ENCODE assay signal across 23 cellular contexts in genomic region chr9:71368157-71368556, GRCh38.
DNase-seq lines count a peak whose midpoint lies in the region; ATAC-seq and TF ChIP-seq lines count a peak whose summit lies in the region.
"Had no signal": no experiment of that assay in that cellular context is flagged by ENCODE, and none has a peak within 500 bp of the region (broad histone marks: within the 10 kb centered on the region; RNA-seq: fewer than 3 reads in every experiment).

No MANE protein-coding gene starts in this region.

- intact Hi-C loops in right cardiac atrium (cut with DNase I), result no loop called here

- no peak overlapping the region for H3K4me2 ChIP-seq in SK-N-SH
- H3K4me2 ChIP-seq: A549, KMS-11, PC-9 had no signal

- no peaks in the 10 kb centered on the region for H3F3A ChIP-seq in SK-N-SH (replicated peaks; ENCODE audit: insufficient read depth)

- TF ChIP-seq CTCF in right atrium auricular region (IDR thresholded peaks at IDR 0.05) (no peak), endodermal cell (conservative IDR thresholded peaks at IDR 0.05) (no peak), SK-N-SH (IDR thresholded peaks at IDR 0.05) (no peak)

- no peaks in the 10 kb centered on the region for H3K9me3 ChIP-seq in right cardiac atrium (ENCODE audit: control insufficient read depth, low read length)
- H3K9me3 ChIP-seq in right atrium auricular region, result no peaks in the 10 kb centered on the region
- H3K9me3 ChIP-seq in endodermal cell (ENCODE audit: control insufficient read depth, low read length), result no peaks in the 10 kb centered on the region
- no peaks in the 10 kb centered on the region for H3K9me3 ChIP-seq in SK-N-SH
- H3K9me3 ChIP-seq: A549 had no signal

- H3K79me2 ChIP-seq in SK-N-SH (ENCODE audit: insufficient read depth), result no peaks in the 10 kb centered on the region

- no peak for TF ChIP-seq RAD21 in SK-N-SH (IDR thresholded peaks at IDR 0.05; ENCODE audit: low read length)

- H3K27ac ChIP-seq in right cardiac atrium (ENCODE audit: low read length) (no peak overlapping the region), right atrium auricular region (no peak overlapping the region), endodermal cell (ENCODE audit: low read depth, low read length) (peak overlapping the region; percentile 40), SK-N-SH (ENCODE audit: low read depth in 2 of 2, low read length in 1 of 2) (no peak overlapping the region)
- H3K27ac ChIP-seq: A549, KMS-11, PC-9 had no signal

- no peak for TF ChIP-seq EP300 in SK-N-SH (IDR thresholded peaks at IDR 0.05; ENCODE audit: borderline replicate concordance in 1 of 2, low read depth in 1 of 2, low read length in 1 of 2)

- DNase-seq in right cardiac atrium (peak in 2 of 3 donors; percentile 17 to 42), right atrium auricular region (ENCODE audit: low spot score) (no peak), endodermal cell (no peak), midbrain (lab: John Stamatoyannopoulos, UW) (peak; percentile 16), SK-N-SH (no peak), NCI-H1436 (lab: John Stamatoyannopoulos, UW) (no peak)
- DNase-seq in stimulated activated CD4-positive, alpha-beta T cell treated with anti-CD3 and anti-CD28 coated beads, Interleukin-2, amount 100 ng/mL, for 24 hours, result no peak
- DNase-seq: AML-193; CD4-positive, CD25-positive, alpha-beta regulatory T cell; DMS79 treated with DMSO at 0.1 percent for 48 hours; GF-D8; MM.1S; NCI-H1105; NCI-H187 treated with DMSO at 0.1 percent for 48 hours; NCI-H2171; NCI-H446 treated with DMSO at 0.1 percent for 48 hours; NCI-H748 treated with DMSO at 0.1 percent for 48 hours; PC-9; SHP77 had no signal

- no peaks in the 10 kb centered on the region for H3K27me3 Mint-ChIP-seq in endodermal cell (ENCODE audit: insufficient read depth)

- CTCF ChIA-PET in SK-N-SH (lab: Yijun Ruan, JAX), result no interaction called here

- H2AFZ ChIP-seq in SK-N-SH (ENCODE audit: low read depth), result no peak overlapping the region
- H2AFZ ChIP-seq: PC-9 had no signal

- H3K4me3 Mint-ChIP-seq in endodermal cell, result no peak overlapping the region
- H3K4me3 Mint-ChIP-seq: CD4-positive, CD25-positive, alpha-beta regulatory T cell had no signal

- H3K27me3 ChIP-seq in right cardiac atrium (ENCODE audit: control insufficient read depth, insufficient read depth) (no peaks in the 10 kb centered on the region), right atrium auricular region (no peaks in the 10 kb centered on the region), endodermal cell (ENCODE audit: control insufficient read depth, insufficient read depth, low read length, poor library complexity, severe bottlenecking) (no peaks in the 10 kb centered on the region), SK-N-SH (ENCODE audit: insufficient read depth) (no peaks in the 10 kb centered on the region)

- H3K4me3 ChIP-seq in right cardiac atrium (ENCODE audit: low read length), result no peak overlapping the region
- no peak overlapping the region for H3K4me3 ChIP-seq in right atrium auricular region
- no peak overlapping the region for H3K4me3 ChIP-seq in endodermal cell (ENCODE audit: low read length)
- H3K4me3 ChIP-seq in SK-N-SH (ENCODE audit: low read depth in 2 of 2, low read length in 1 of 2), result no peak overlapping the region
- H3K4me3 ChIP-seq: A549, PC-9 had no signal

- peaks cover 18% of the 10 kb centered on the region for H3K4me1 Mint-ChIP-seq in endodermal cell
- H3K4me1 Mint-ChIP-seq: CD4-positive, CD25-positive, alpha-beta regulatory T cell had no signal

- no peaks in the 10 kb centered on the region for H3K36me3 Mint-ChIP-seq in endodermal cell (ENCODE audit: low read depth)
- H3K36me3 Mint-ChIP-seq: CD4-positive, CD25-positive, alpha-beta regulatory T cell had no signal

- POLR2A ChIA-PET in SK-N-SH (lab: Yijun Ruan, JAX), result no interaction called here

- WGBS in right cardiac atrium, result 16% methylated on average over 1 of the region's 1 CpG
- 31 to 60% methylated on average over 1 of the region's 1 CpG for WGBS in endodermal cell (ENCODE audit: insufficient coverage in 1 of 2, insufficient read length in 1 of 2), 2 experiments
- WGBS in SK-N-SH (ENCODE audit: low lambda C conversion rate), result 0% methylated on average over 1 of the region's 1 CpG

- no peak overlapping the region for H3K27ac Mint-ChIP-seq in endodermal cell
- H3K27ac Mint-ChIP-seq: CD4-positive, CD25-positive, alpha-beta regulatory T cell had no signal

- no peaks in the 10 kb centered on the region for H3K4me1 ChIP-seq in right cardiac atrium (ENCODE audit: control insufficient read depth, insufficient read depth, low read length)
- no peaks in the 10 kb centered on the region for H3K4me1 ChIP-seq in right atrium auricular region
- no peaks in the 10 kb centered on the region for H3K4me1 ChIP-seq in endodermal cell (ENCODE audit: control insufficient read depth, insufficient read depth, low read length)
- H3K4me1 ChIP-seq in SK-N-SH (ENCODE audit: control insufficient read depth in 1 of 2, insufficient read depth in 2 of 2, low read depth in 1 of 2, low read length in 1 of 2), result no peaks in the 10 kb centered on the region
- H3K4me1 ChIP-seq: A549 had no signal

- no peaks in the 10 kb centered on the region for H4K20me1 ChIP-seq in SK-N-SH (ENCODE audit: insufficient read depth)

- H3K9ac ChIP-seq in endodermal cell (ENCODE audit: extremely low read depth, low read length, poor library complexity, severe bottlenecking) (no peak overlapping the region), SK-N-SH (no peak overlapping the region)
- H3K9ac ChIP-seq: KMS-11 had no signal

- H3K36me3 ChIP-seq in right atrium auricular region (no peaks in the 10 kb centered on the region), endodermal cell (ENCODE audit: control insufficient read depth, insufficient read depth, low read length) (no peaks in the 10 kb centered on the region), SK-N-SH (replicated peaks in 1 of 2; ENCODE audit: control insufficient read depth in 1 of 2, insufficient read depth in 2 of 2, low read length in 1 of 2) (no peaks in the 10 kb centered on the region)

- H3K9me2 ChIP-seq in SK-N-SH, result no peaks in the 10 kb centered on the region

- ATAC-seq in right cardiac atrium (peak in 1 of 2 donors; percentile 82), HG02588 (IDR thresholded peaks at IDR 0.05; ENCODE audit: unreplicated experiment) (no peak)
- ATAC-seq: A549, HepG2 had no signal

- no peaks in the 10 kb centered on the region for H3K9me3 Mint-ChIP-seq in endodermal cell

TF ChIP-seq in SK-N-SH, 30 proteins besides CTCF, POLR2A, EP300 and RAD21:
- TF ChIP-seq TCF12 (IDR thresholded peaks at IDR 0.05) (no peak), SIN3A (IDR thresholded peaks at IDR 0.05; ENCODE audit: borderline replicate concordance, low read depth, low read length) (no peak), TAF1 (IDR thresholded peaks at IDR 0.05; ENCODE audit: borderline replicate concordance, low read depth, low read length) (no peak)
- TF ChIP-seq, protein P1, sequence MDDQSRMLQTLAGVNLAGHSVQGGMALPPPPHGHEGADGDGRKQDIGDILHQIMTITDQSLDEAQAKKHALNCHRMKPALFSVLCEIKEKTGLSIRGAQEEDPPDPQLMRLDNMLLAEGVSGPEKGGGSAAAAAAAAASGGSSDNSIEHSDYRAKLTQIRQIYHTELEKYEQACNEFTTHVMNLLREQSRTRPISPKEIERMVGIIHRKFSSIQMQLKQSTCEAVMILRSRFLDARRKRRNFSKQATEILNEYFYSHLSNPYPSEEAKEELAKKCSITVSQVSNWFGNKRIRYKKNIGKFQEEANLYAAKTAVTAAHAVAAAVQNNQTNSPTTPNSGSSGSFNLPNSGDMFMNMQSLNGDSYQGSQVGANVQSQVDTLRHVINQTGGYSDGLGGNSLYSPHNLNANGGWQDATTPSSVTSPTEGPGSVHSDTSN (IDR thresholded peaks at IDR 0.05), result no peak

Comparison
In these comparisons a context has a peak if more than half of its experiments do, and no peak if none do; other contexts are left out.
1. DNase-seq: peak in right cardiac atrium (2 of 3) and midbrain (single experiment); none in right atrium auricular region (single experiment), endodermal cell (single experiment), SK-N-SH (single experiment), NCI-H1436 (single experiment) and stimulated activated CD4-positive, alpha-beta T cell treated with anti-CD3 and anti-CD28 coated beads, Interleukin-2, amount 100 ng/mL, for 24 hours (0 of 2).